Comparison of ENCODE assay signal across 9 cellular contexts in the genomic region with DNA sequence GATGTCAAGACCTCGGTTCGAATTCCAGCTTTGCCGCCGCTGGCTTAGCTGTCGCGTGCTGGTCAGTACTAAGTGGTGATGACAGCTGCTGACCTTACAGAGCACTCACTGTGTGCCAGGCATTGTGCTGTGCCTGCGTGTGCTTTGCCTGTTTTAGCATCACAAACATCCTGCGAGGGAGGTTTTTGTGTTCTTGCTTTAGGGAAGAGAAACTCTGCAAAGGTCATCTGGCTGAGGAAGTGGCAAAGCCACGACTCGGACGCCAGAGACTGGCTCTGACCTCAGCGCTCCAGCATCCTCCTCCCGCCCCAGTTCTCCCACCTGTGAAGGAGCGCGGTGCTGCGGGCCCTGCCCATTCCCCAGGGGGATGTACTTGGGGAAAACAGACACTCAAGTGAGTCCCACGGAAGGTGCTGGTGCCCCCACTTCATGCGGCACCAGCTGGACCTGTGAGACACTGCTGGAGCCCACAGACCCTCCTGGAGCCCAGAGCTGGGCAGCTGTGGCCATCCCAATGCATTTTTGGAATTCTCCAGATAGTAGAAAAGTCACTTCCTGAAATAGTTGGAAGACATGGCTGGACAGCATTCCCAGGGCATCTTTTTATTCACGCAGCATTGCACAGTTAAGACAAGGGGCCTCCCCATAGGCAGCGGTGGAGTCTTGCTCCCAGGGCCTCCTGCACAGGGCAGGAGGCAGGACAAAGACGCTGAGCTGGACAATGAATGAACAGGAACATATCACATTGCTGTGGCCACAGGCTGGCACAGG. TPM values are rescaled to one million over a fixed set of nuclear protein-coding genes. Genes with fewer than 3 reads are reported as not detected.
A peak's percentile ranks its signal among the peaks of the same experiment; 100 is the strongest.
DNase-seq lines count a peak whose midpoint lies in the region; ATAC-seq, FAIRE-seq and TF ChIP-seq lines count a peak whose summit lies in the region.
"Had no signal": no experiment of that assay in that cellular context is flagged by ENCODE, and none has a peak within 500 bp of the region (broad histone marks: within the 10 kb centered on the region; RNA-seq: fewer than 3 reads in every experiment).

No MANE protein-coding gene starts in this region.

- ATAC-seq in GM21367 (IDR thresholded peaks at IDR 0.05; ENCODE audit: unreplicated experiment): peak; percentile 49

- no peaks in the 10 kb centered on the region for H3K36me3 Mint-ChIP-seq in IgD-negative memory B cell

- H3K4me2 ChIP-seq in H1 (ENCODE audit: insufficient read depth in 1 of 2, low read depth in 2 of 2, low read length in 2 of 2): peak overlapping the region in 1 of 2 experiments; percentile 24; a peak in 1 of 4 replicates

- peaks cover 0 to 14% (median under 1%) of the 10 kb centered on the region in 4 experiments; a peak in 3 of 7 replicates for H3K4me1 ChIP-seq in H1 (replicated peaks in 1 of 4; ENCODE audit: control insufficient read depth in 3 of 4, insufficient read depth in 4 of 4, low read length in 3 of 4)

- H3K56ac ChIP-seq in H1 (replicated peaks; ENCODE audit: insufficient read length, low read depth, low read length): no peak overlapping the region

- H3K27ac ChIP-seq in H1 (ENCODE audit: low read depth, low read length): no peak overlapping the region

- no peak overlapping the region for H4K5ac ChIP-seq in H1 (ENCODE audit: insufficient read length, low read depth, low read length)

- TF ChIP-seq EP300 in H1 (IDR thresholded peaks at IDR 0.05; ENCODE audit: borderline replicate concordance in 1 of 2, low read depth in 2 of 2, low read length in 2 of 2): no peak

- TF ChIP-seq CTCF in H1 (IDR thresholded peaks at IDR 0.05; ENCODE audit: control extremely low read depth in 1 of 3, insufficient read depth in 1 of 3, low read depth in 1 of 3, low read length in 3 of 3): no peak

- H3K9ac ChIP-seq in H1 (replicated peaks in 1 of 4; ENCODE audit: extremely low read depth in 1 of 4, low read depth in 3 of 4, low read length in 3 of 4): no peak overlapping the region

- H3K18ac ChIP-seq in H1 (ENCODE audit: extremely low read depth, low read length): no peak overlapping the region

- TF ChIP-seq RAD21 in H1 (IDR thresholded peaks at IDR 0.05 in 1 of 2, conservative IDR thresholded peaks at IDR 0.05 in 1 of 2; ENCODE audit: low read depth in 2 of 2, low read length in 2 of 2): no peak

- H3K4ac ChIP-seq in H1 (replicated peaks; ENCODE audit: insufficient read length, low read depth, low read length): no peak overlapping the region

- no peaks in the 10 kb centered on the region; a peak in 1 of 7 replicates for H3K27me3 ChIP-seq in H1 (replicated peaks in 1 of 4; ENCODE audit: control insufficient read depth in 3 of 4, extremely low read depth in 1 of 4, insufficient read depth in 3 of 4, low read length in 3 of 4)

- 76% methylated on average over 20 of the region's 21 CpGs; no CpG with 5 or more reads in 1 of the 2 experiments for WGBS in H1 (ENCODE audit: extremely low coverage in 1 of 2, insufficient coverage in 1 of 2, insufficient read length in 1 of 2, insufficient replicate concordance in 2 of 2, low coverage in 1 of 2, low lambda C conversion rate in 2 of 2, missing lambda C conversion rate in 1 of 2), 2 experiments

- no peak overlapping the region for H3K4me3 ChIP-seq in H1 (ENCODE audit: extremely low read depth in 1 of 4, insufficient read depth in 2 of 4, low read depth in 3 of 4, low read length in 4 of 4)

- no peak overlapping the region for H4K91ac ChIP-seq in H1 (replicated peaks; ENCODE audit: insufficient read length, low read length)

- H2AK5ac ChIP-seq in H1 (ENCODE audit: low read depth, low read length): no peak overlapping the region

- 0 out of 2 replicates have a peak overlapping the region, but pooled peaks have one; percentile 96 for H2AFZ ChIP-seq in H1 (ENCODE audit: low read length)

- H2BK12ac ChIP-seq in H1 (ENCODE audit: low read depth, low read length): no peak overlapping the region

- POLR2A ChIA-PET in H1 (lab: Charles Lee; ENCODE audit: partially characterized antibody): interaction anchor here (1.3 to 3.4 kb wide), 3 partner anchors 8 to 19 kb away, joined by 3 to 18 read pairs (median 13); partner anchors contain the start of gene HERPUD1

- H3K23me2 ChIP-seq in H1 (ENCODE audit: low read depth, low read length): no peaks in the 10 kb centered on the region

- H4K8ac ChIP-seq in H1 (ENCODE audit: extremely low read depth, insufficient read depth, low read length): no peak overlapping the region

- no peak overlapping the region; the same call in 1 of the 2 replicates for H2BK20ac ChIP-seq in H1 (ENCODE audit: low read length)

- no peaks in the 10 kb centered on the region for H3K79me1 ChIP-seq in H1 (ENCODE audit: low read depth, low read length)

- no peak overlapping the region for H2BK5ac ChIP-seq in H1 (ENCODE audit: low read depth, low read length)

- H4K20me1 ChIP-seq in H1 (replicated peaks in 1 of 2; ENCODE audit: control insufficient read depth in 1 of 2, insufficient read depth in 2 of 2, low read length in 2 of 2): no peaks in the 10 kb centered on the region

- no peaks in the 10 kb centered on the region for H3K79me2 ChIP-seq in H1 (ENCODE audit: control insufficient read depth in 1 of 2, insufficient read depth in 2 of 2, low read length in 2 of 2)

- H3K4me1 Mint-ChIP-seq in IgD-negative memory B cell: peaks cover 39 to 63% (median 62%) of the 10 kb centered on the region in 3 donors

- H3K27me3 Mint-ChIP-seq in IgD-negative memory B cell: peaks cover 3% of the 10 kb centered on the region

- peak overlapping the region; percentile 63 to 98 (median 91) for H3K27ac Mint-ChIP-seq in IgD-negative memory B cell

- DNase-seq in AG20443 (ENCODE audit: low spot score) (peak; percentile 47), H1 (ENCODE audit: low read depth in 1 of 2, low spot score in 2 of 2) (no peak), occipital lobe (lab: John Stamatoyannopoulos, UW) (peak; percentile 8), NCI-H446 treated with DMSO at 0.1 percent for 48 hours (lab: John Stamatoyannopoulos, UW) (no peak)
- no peak for DNase-seq in activated naive CD4-positive, alpha-beta T cell treated with anti-CD3 and anti-CD28 coated beads, Interleukin-2, amount 50 U/mL, for 16 hours
- DNase-seq in activated T-cell treated with anti-CD3 and anti-CD28 coated beads, Interleukin-2, amount 50 U/mL, for 48 hours: no peak

- H2BK15ac ChIP-seq in H1 (ENCODE audit: low read length): peak overlapping the region; percentile 48; the same call in 1 of the 2 replicates

- no peak for TF ChIP-seq POLR2A in H1 (IDR thresholded peaks at IDR 0.05; ENCODE audit: control extremely low read depth in 1 of 2, low read depth in 2 of 2, low read length in 2 of 2)

- no peaks in the 10 kb centered on the region for H3K9me3 ChIP-seq in H1 (ENCODE audit: insufficient read depth in 2 of 2, low read depth in 1 of 2, low read length in 1 of 2)

- H2BK120ac ChIP-seq in H1 (replicated peaks; ENCODE audit: low read depth, low read length): no peak overlapping the region

- no peak overlapping the region for H3K23ac ChIP-seq in H1 (ENCODE audit: insufficient read length)

- peak overlapping the region; percentile 54 to 93 (median 78) for H3K4me3 Mint-ChIP-seq in IgD-negative memory B cell

- CTCF ChIA-PET in H1 (lab: Charles Lee; ENCODE audit: partially characterized antibody): interaction anchor here (0.9 to 2.0 kb wide), 3 partner anchors 18 to 53 kb away, joined by 4 to 9 read pairs (median 6); no protein-coding TSS in a partner anchor

- no peaks in the 10 kb centered on the region for H3K36me3 ChIP-seq in H1 (ENCODE audit: control insufficient read depth in 2 of 4, insufficient read depth in 4 of 4, low read length in 3 of 4)

- no peaks in the 10 kb centered on the region for H3K9me3 Mint-ChIP-seq in IgD-negative memory B cell

- FAIRE-seq in H1 (lab: Jason Lieb, UNC): no peak

- H3K14ac ChIP-seq in H1 (ENCODE audit: insufficient read length): no peak overlapping the region

TF ChIP-seq in H1, 55 proteins besides CTCF, POLR2A, EP300 and RAD21 (continues in another document):
- TF ChIP-seq HDAC6 (IDR thresholded peaks at IDR 0.05; ENCODE audit: low read depth, low read length) (no peak), CTBP2 (IDR thresholded peaks at IDR 0.05; ENCODE audit: borderline replicate concordance, insufficient read depth, insufficient read length, low read length) (no peak), KDM1A (IDR thresholded peaks at IDR 0.05; ENCODE audit: borderline replicate concordance, low read length) (no peak), CREB1 (IDR thresholded peaks at IDR 0.05) (no peak), SIRT6 (IDR thresholded peaks at IDR 0.05; ENCODE audit: low read length) (no peak)

RNA-seq across cellular contexts. Expression of gene HERPUD1, which starts 20.0 kb away (rescaled TPM):
- 298 TPM for polyA plus RNA-seq in IgD-negative memory B cell
- total RNA-seq in H1 (2021; fragmentation: NEBNext Ultra II Directional; extraction: Animal tissue kit (Norgen Biotek cat#: 25700)): 34.7 and 35.6 TPM in 2 replicates
- polyA plus RNA-seq in H1 (2011; rRNA removed): 17.5 and 23.3 TPM in 2 replicates
- polyA plus RNA-seq in H1 (2011; cell fraction: cytosol; rRNA removed): 19.8 TPM
- 30.6 TPM for polyA plus RNA-seq in H1 (2011; cell fraction: nucleus; rRNA removed)
- polyA plus RNA-seq in H1 (2012, experiment 1 of 2): 20.0 to 28.0 TPM (median 25.9 TPM) in 4 replicates
- 11.5 TPM for polyA plus RNA-seq in H1 (2012, experiment 2 of 2)
- 17.6 TPM for polyA plus RNA-seq in H1 (2013, experiment 1 of 2)
- polyA plus RNA-seq in H1 (2013, experiment 2 of 2): 17.8 TPM
- 35.3 and 36.1 TPM in 2 replicates for polyA minus RNA-seq in H1 (2011; rRNA and poly(A)+ RNA removed)
- 47.9 TPM for polyA minus RNA-seq in H1 (2011; cell fraction: cytosol; rRNA and poly(A)+ RNA removed)
- 32.3 TPM for polyA minus RNA-seq in H1 (2011; cell fraction: nucleus; rRNA and poly(A)+ RNA removed)
- total RNA-seq in occipital lobe: 49.8 TPM

RNA-seq across cellular contexts. Expression of gene SLC12A3, which starts 46.9 kb away (rescaled TPM):
- polyA plus RNA-seq in IgD-negative memory B cell (1.6 TPM), H1 (2011; rRNA removed) (0.03 TPM in 1 of 2 replicates, not detected in the other)
- not detected in 2 replicates for total RNA-seq in H1 (2021; fragmentation: NEBNext Ultra II Directional; extraction: Animal tissue kit (Norgen Biotek cat#: 25700))
- 0.04 TPM for polyA plus RNA-seq in H1 (2011; cell fraction: cytosol; rRNA removed)
- polyA plus RNA-seq in H1 (2011; cell fraction: nucleus; rRNA removed): 0.04 TPM
- not detected in 4 replicates for polyA plus RNA-seq in H1 (2012, experiment 1 of 2)
- not detected for polyA plus RNA-seq in H1 (2012, experiment 2 of 2)
- polyA plus RNA-seq in H1 (2013, experiment 1 of 2): 0.02 TPM
- polyA plus RNA-seq in H1 (2013, experiment 2 of 2): 0.02 TPM
- 0.06 and 0.07 TPM in 2 replicates for polyA minus RNA-seq in H1 (2011; rRNA and poly(A)+ RNA removed)
- 1.1 TPM for polyA minus RNA-seq in H1 (2011; cell fraction: cytosol; rRNA and poly(A)+ RNA removed)
- 0.40 TPM for polyA minus RNA-seq in H1 (2011; cell fraction: nucleus; rRNA and poly(A)+ RNA removed)
- not detected for total RNA-seq in occipital lobe
- total RNA-seq: Daoy had no signal

RNA-seq across cellular contexts. Expression of gene CETP, which starts 49.8 kb away (rescaled TPM):
- 0.79 TPM for polyA plus RNA-seq in IgD-negative memory B cell
- total RNA-seq in H1 (2021; fragmentation: NEBNext Ultra II Directional; extraction: Animal tissue kit (Norgen Biotek cat#: 25700)): not detected in 2 replicates
- not detected in 2 replicates for polyA plus RNA-seq in H1 (2011; rRNA removed)
- polyA plus RNA-seq in H1 (2011; cell fraction: cytosol; rRNA removed): not detected
- polyA plus RNA-seq in H1 (2011; cell fraction: nucleus; rRNA removed): not detected
- 0.09 TPM in 1 of 4 replicates, not detected in the others for polyA plus RNA-seq in H1 (2012, experiment 1 of 2)
- polyA plus RNA-seq in H1 (2012, experiment 2 of 2): not detected
- not detected for polyA plus RNA-seq in H1 (2013, experiment 1 of 2)
- polyA plus RNA-seq in H1 (2013, experiment 2 of 2): 0.02 TPM
- not detected in 2 replicates for polyA minus RNA-seq in H1 (2011; rRNA and poly(A)+ RNA removed)
- not detected for polyA minus RNA-seq in H1 (2011; cell fraction: cytosol; rRNA and poly(A)+ RNA removed)
- polyA minus RNA-seq in H1 (2011; cell fraction: nucleus; rRNA and poly(A)+ RNA removed): not detected
- total RNA-seq in occipital lobe: 0.62 TPM
- total RNA-seq: Daoy had no signal

Comparison
In these comparisons a context has a peak if more than half of its experiments do, and no peak if none do; other contexts are left out.
1. DNase-seq: peak in AG20443 (single experiment) and occipital lobe (single experiment); none in H1 (0 of 2), activated naive CD4-positive, alpha-beta T cell treated with anti-CD3 and anti-CD28 coated beads, Interleukin-2, amount 50 U/mL, for 16 hours (single experiment), activated T-cell treated with anti-CD3 and anti-CD28 coated beads, Interleukin-2, amount 50 U/mL, for 48 hours (0 of 2) and NCI-H446 treated with DMSO at 0.1 percent for 48 hours (single experiment).